Comparison of ENCODE assay signal across 15 cellular contexts in the genomic region with DNA sequence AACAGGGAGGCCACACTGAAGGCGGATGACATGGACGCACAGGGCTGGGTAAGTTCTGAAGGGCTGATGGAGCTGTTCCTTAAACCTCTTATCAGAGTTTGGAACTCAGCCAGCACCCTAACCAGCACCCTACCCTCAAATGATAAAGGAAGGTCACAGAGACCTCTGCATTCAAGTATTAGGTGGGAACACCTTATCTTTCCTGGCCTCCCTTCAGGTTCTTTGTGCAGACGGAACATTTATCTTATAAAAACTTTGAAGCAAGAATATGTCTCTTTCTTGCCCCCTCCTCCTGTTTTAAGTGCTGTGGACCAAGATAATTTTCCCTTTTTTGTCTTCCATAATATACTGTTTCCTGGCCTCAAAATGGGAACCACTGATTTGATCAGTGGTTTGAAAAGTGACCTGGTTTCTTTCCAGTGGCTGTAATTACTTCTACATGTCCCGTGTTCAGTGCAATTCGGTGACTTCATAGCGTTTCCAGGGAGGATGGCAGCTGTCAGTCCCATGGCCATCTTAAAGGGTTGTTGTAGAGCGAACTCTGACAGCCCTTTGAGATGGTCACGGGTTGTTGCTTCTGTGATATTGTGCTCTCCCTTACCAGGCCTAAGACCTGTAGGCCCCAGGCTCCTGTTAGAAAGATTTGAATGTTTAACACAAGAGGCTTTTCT.
"Had no signal": no experiment of that assay in that cellular context is flagged by ENCODE, and none has a peak within 500 bp of the region (broad histone marks: within the 10 kb centered on the region; RNA-seq: fewer than 3 reads in every experiment).

No MANE protein-coding gene starts in this region.

- H3K27ac ChIP-seq: foreskin keratinocyte, ovary, tibial nerve, vagina, VCaP had no signal

- H3K9me3 ChIP-seq: ovary, tibial nerve, vagina had no signal

- DNase-seq: activated CD4-positive, alpha-beta T cell treated with anti-CD3 and anti-CD28 coated beads for 4 hours; activated CD8-positive, alpha-beta memory T cell treated with anti-CD3 and anti-CD28 coated beads, Interleukin-2, amount 50 U/mL, for 4 hours; activated CD8-positive, alpha-beta T cell treated with anti-CD3 and anti-CD28 coated beads for 36 hours; activated naive CD4-positive, alpha-beta T cell treated with anti-CD3 and anti-CD28 coated beads, Interleukin-2, amount 10 ng/mL, durations not matched to agents 7 days and 5 days; foreskin keratinocyte; head of caudate nucleus; ovary; stimulated activated CD4-positive, alpha-beta T cell treated with anti-CD3 and anti-CD28 coated beads, Interleukin-15, amount 100 ng/mL, for 24 hours; stimulated activated CD4-positive, alpha-beta T cell treated with anti-CD3 and anti-CD28 coated beads, Interleukin-4, amount 100 ng/mL, for 4 hours had no signal

- H3K27me3 ChIP-seq: foreskin keratinocyte, ovary, tibial nerve, vagina had no signal

- H3K4me3 ChIP-seq: ovary, tibial nerve, vagina had no signal

- ATAC-seq: activated CD8-positive, alpha-beta T cell treated with anti-CD3 and anti-CD28 coated beads for 36 hours; foreskin keratinocyte; left lobe of liver had no signal

- FAIRE-seq: colon, islet of Langerhans had no signal

- H3K36me3 ChIP-seq: ovary, tibial nerve, vagina had no signal

- H3K4me1 ChIP-seq: foreskin keratinocyte, tibial nerve, vagina had no signal
